Comparison of ENCODE assay signal across 8 cellular contexts in genomic region chr16:85798283-85798776, GRCh38. TPM values are rescaled to one million over a fixed set of nuclear protein-coding genes. Genes with fewer than 3 reads are reported as not detected.
A peak's percentile ranks its signal among the peaks of the same experiment; 100 is the strongest.
DNase-seq lines count a peak whose midpoint lies in the region; ATAC-seq and TF ChIP-seq lines count a peak whose summit lies in the region.

No MANE protein-coding gene starts in this region.

- peak overlapping the region; percentile 77 for H3K4me3 ChIP-seq in MM.1S (ENCODE audit: low read length)
- H3K4me3 ChIP-seq in neuronal stem cell (ENCODE audit: low read length in 2 of 2), result peak overlapping the region; percentile 91 to 99

- H3K9me3 ChIP-seq in MM.1S (replicated peaks; ENCODE audit: insufficient read depth, low read length) (no peaks in the 10 kb centered on the region), neuronal stem cell (replicated peaks in 1 of 2; ENCODE audit: control insufficient read depth in 2 of 2, insufficient read depth in 1 of 2, low read depth in 1 of 2, low read length in 2 of 2) (no peaks in the 10 kb centered on the region)

- peaks cover 73% of the 10 kb centered on the region for H3K79me2 ChIP-seq in MM.1S (ENCODE audit: low read length)

- H3K9me3 Mint-ChIP-seq in endothelial cell (ENCODE audit: unreplicated experiment), result no peaks in the 10 kb centered on the region

- ATAC-seq in HG03521 (IDR thresholded peaks at IDR 0.05; ENCODE audit: unreplicated experiment), result no peak
- no peak for ATAC-seq in HG03378 (IDR thresholded peaks at IDR 0.05; ENCODE audit: unreplicated experiment)

- peak overlapping the region; percentile 64 for H3K27ac Mint-ChIP-seq in endothelial cell (ENCODE audit: unreplicated experiment)

- WGBS in neuronal stem cell (ENCODE audit: extremely low coverage in 2 of 2, insufficient read length in 2 of 2, insufficient replicate concordance in 1 of 2), 2 donors, result no CpG with 5 or more reads among the region's 17 CpGs

- no peak overlapping the region for H2BK12ac ChIP-seq in neuronal stem cell (ENCODE audit: low read length)

- H3K4me3 Mint-ChIP-seq in endothelial cell (ENCODE audit: unreplicated experiment), result peak overlapping the region; percentile 94

- no peaks in the 10 kb centered on the region for H3K9me2 ChIP-seq in MM.1S (replicated peaks; ENCODE audit: insufficient read depth, low read length)

- H3K4me1 ChIP-seq in MM.1S (ENCODE audit: low read length) (no peaks in the 10 kb centered on the region), neuronal stem cell (ENCODE audit: control insufficient read depth in 2 of 2, insufficient read depth in 1 of 2, low read depth in 1 of 2, low read length in 2 of 2) (peaks cover 3 to 7% of the 10 kb centered on the region in 2 donors)

- no peak overlapping the region for H2BK120ac ChIP-seq in neuronal stem cell (ENCODE audit: low read depth, low read length)

- H2BK15ac ChIP-seq in neuronal stem cell (ENCODE audit: low read length), result no peak overlapping the region

- no peak overlapping the region for H2BK5ac ChIP-seq in neuronal stem cell (ENCODE audit: low read length)

- H3K9ac ChIP-seq in MM.1S (ENCODE audit: low read length), result peak overlapping the region; percentile 93
- H3K9ac ChIP-seq in neuronal stem cell (ENCODE audit: low read depth, low read length, poor library complexity), result peak overlapping the region; percentile 97

- no peak overlapping the region for H4K8ac ChIP-seq in neuronal stem cell (ENCODE audit: low read depth, low read length)

- H3F3A ChIP-seq in MM.1S (ENCODE audit: insufficient read depth, low read length), result no peaks in the 10 kb centered on the region

- H3K27me3 Mint-ChIP-seq in endothelial cell (ENCODE audit: unreplicated experiment), result peaks cover 7% of the 10 kb centered on the region

- no peaks in the 10 kb centered on the region for H3K27me3 ChIP-seq in MM.1S (replicated peaks; ENCODE audit: insufficient read depth, low read length)
- no peaks in the 10 kb centered on the region for H3K27me3 ChIP-seq in neuronal stem cell (ENCODE audit: control insufficient read depth in 3 of 3, insufficient read depth in 3 of 3, low read depth in 1 of 3, low read length in 3 of 3)

- H3K36me3 Mint-ChIP-seq in endothelial cell (ENCODE audit: low read depth, unreplicated experiment), result peaks cover 38% of the 10 kb centered on the region

- H2AFZ ChIP-seq in MM.1S (ENCODE audit: low read length) (no peak overlapping the region), neuronal stem cell (ENCODE audit: low read length) (no peak overlapping the region)

- no peak overlapping the region for H2AK5ac ChIP-seq in neuronal stem cell (ENCODE audit: low read depth, low read length)

- H3K4me1 Mint-ChIP-seq in endothelial cell (ENCODE audit: unreplicated experiment), result peaks cover 26% of the 10 kb centered on the region

- H3K18ac ChIP-seq in neuronal stem cell (ENCODE audit: low read length), result no peak overlapping the region

- no peak for TF ChIP-seq CTCF in MM.1S (IDR thresholded peaks at IDR 0.05; ENCODE audit: low read length)
- no peak for TF ChIP-seq CTCF in endothelial cell (IDR thresholded peaks at IDR 0.05; ENCODE audit: unreplicated experiment)

- H3K27ac ChIP-seq in MM.1S (ENCODE audit: low read length) (no peak overlapping the region), neuronal stem cell (replicated peaks; ENCODE audit: low read length) (no peak overlapping the region)

- H3K23ac ChIP-seq in neuronal stem cell (ENCODE audit: low read depth, low read length, poor library complexity), result no peak overlapping the region

- H4K91ac ChIP-seq in neuronal stem cell (ENCODE audit: low read depth, low read length, poor library complexity), result no peak overlapping the region

- H3K14ac ChIP-seq in neuronal stem cell (ENCODE audit: low read length), result no peak overlapping the region

- H4K20me1 ChIP-seq in MM.1S (ENCODE audit: insufficient read depth, low read length), result no peaks in the 10 kb centered on the region

- H3K4ac ChIP-seq in neuronal stem cell (ENCODE audit: low read length), result no peak overlapping the region

- DNase-seq in CD1c-positive myeloid dendritic cell (ENCODE audit: extremely low spot score) (peak; percentile 2), MM.1S (no peak), endothelial cell (ENCODE audit: low spot score) (no peak), neuronal stem cell (ENCODE audit: low spot score) (no peak)
- no peak for DNase-seq in stimulated activated CD4-positive, alpha-beta T cell treated with anti-CD3 and anti-CD28 coated beads, Interleukin-4, amount 100 ng/mL, for 4 hours
- no peak for DNase-seq in stimulated activated naive CD4-positive, alpha-beta T cell treated with Interleukin-2 at 50 U/mL for 16 hours (lab: John Stamatoyannopoulos, UW)

- H3K36me3 ChIP-seq in MM.1S (replicated peaks; ENCODE audit: insufficient read depth, low read length) (no peaks in the 10 kb centered on the region), neuronal stem cell (replicated peaks in 1 of 2; ENCODE audit: control insufficient read depth in 2 of 2, insufficient read depth in 2 of 2, low read length in 2 of 2) (peaks cover 21 to 70% of the 10 kb centered on the region in 2 donors)

- H3K4me2 ChIP-seq in MM.1S (ENCODE audit: low read depth, low read length), result peak overlapping the region; percentile 79
- peak overlapping the region; percentile 85 for H3K4me2 ChIP-seq in neuronal stem cell (ENCODE audit: insufficient read depth, low read length, poor library complexity, severe bottlenecking)

- H3K79me1 ChIP-seq in neuronal stem cell (ENCODE audit: low read depth, low read length), result peaks cover 18% of the 10 kb centered on the region

RNA-seq across cellular contexts. Expression of gene EMC8, which starts 1.0 kb away (rescaled TPM):
- total RNA-seq in endothelial cell (ENCODE audit: unreplicated experiment), result 42.7 TPM
- polyA plus RNA-seq in neuronal stem cell (2013, experiment 1 of 2), result 25.0 TPM
- polyA plus RNA-seq in neuronal stem cell (2013, experiment 2 of 2), result 25.5 TPM

RNA-seq across cellular contexts. Expression of gene COX4I1, which starts 1.2 kb away (rescaled TPM):
- total RNA-seq in endothelial cell (ENCODE audit: unreplicated experiment), result 552 TPM
- polyA plus RNA-seq in neuronal stem cell (2013, experiment 1 of 2), result 874 TPM
- polyA plus RNA-seq in neuronal stem cell (2013, experiment 2 of 2), result 829 TPM

RNA-seq across cellular contexts. Expression of gene C16orf74, which starts 47.4 kb away (rescaled TPM):
- total RNA-seq in endothelial cell (ENCODE audit: unreplicated experiment), result 0.64 TPM
- 2.8 TPM for polyA plus RNA-seq in neuronal stem cell (2013, experiment 1 of 2)
- polyA plus RNA-seq in neuronal stem cell (2013, experiment 2 of 2), result 3.0 TPM
